21 cellular contexts compared by ENCODE assay signal in the genomic region with DNA sequence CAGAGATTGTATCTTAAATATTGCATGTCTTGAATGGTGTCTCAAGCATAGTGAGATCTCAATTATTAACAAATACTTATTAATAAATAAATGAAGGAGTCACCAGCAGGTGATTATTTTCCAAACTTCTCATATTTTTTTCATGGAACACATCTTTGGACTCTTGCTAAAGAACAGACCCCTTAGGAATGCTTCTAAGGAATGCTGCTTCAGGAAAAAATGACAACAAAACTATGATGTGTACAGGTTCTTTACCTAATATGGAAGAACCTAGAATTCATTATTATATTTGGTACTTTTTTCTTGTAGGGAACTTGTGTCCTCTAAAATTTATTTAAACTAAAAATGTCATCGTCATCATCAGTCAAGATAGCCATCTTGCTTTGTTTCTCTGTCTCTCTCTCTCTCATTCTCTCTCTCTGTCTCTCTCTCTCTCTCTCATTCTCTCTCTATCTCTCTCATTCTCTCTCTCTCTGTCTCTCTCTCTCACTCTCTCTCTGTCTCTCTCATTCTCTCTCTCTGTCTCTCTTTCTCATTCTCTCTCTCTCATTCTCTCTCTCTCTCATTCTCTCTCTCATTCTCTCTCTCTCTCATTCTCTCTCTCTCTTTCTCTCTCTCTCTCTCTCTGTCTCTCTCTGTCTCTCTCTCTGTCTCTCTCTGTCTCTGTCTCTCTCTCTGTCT.
"Had no signal": no experiment of that assay in that cellular context is flagged by ENCODE, and none has a peak within 500 bp of the region (broad histone marks: within the 10 kb centered on the region; RNA-seq: fewer than 3 reads in every experiment).

No MANE protein-coding gene starts in this region.

- H3K27ac ChIP-seq: WERI-Rb-1 had no signal

- H3K27ac Mint-ChIP-seq: activated CD8-positive, alpha-beta T cell treated with anti-CD3 and anti-CD28 coated beads for 36 hours; activated naive CD4-positive, alpha-beta T cell treated with anti-CD3 and anti-CD28 coated beads, Interleukin-2, amount 50 U/mL, for 24 hours; activated T-helper 1 cell treated with anti-CD3 and anti-CD28 coated beads, Interleukin-12 subunit alpha, Interleukin-12 subunit beta, Interleukin-2, Interleukin-4 antibody, amounts not matched to agents 30 ng/mL and 10 ng/mL and 1 ng/mL, durations not matched to agents 14 hours and 24 hours and 36 hours had no signal

- H3K9me3 Mint-ChIP-seq: activated CD8-positive, alpha-beta T cell treated with anti-CD3 and anti-CD28 coated beads for 36 hours; activated naive CD4-positive, alpha-beta T cell treated with anti-CD3 and anti-CD28 coated beads, Interleukin-2, amount 50 U/mL, for 24 hours; activated T-helper 1 cell treated with anti-CD3 and anti-CD28 coated beads, Interleukin-12 subunit alpha, Interleukin-12 subunit beta, Interleukin-2, Interleukin-4 antibody, amounts not matched to agents 30 ng/mL and 10 ng/mL and 1 ng/mL, durations not matched to agents 14 hours and 24 hours and 36 hours had no signal

- H3K4me3 Mint-ChIP-seq: activated CD8-positive, alpha-beta T cell treated with anti-CD3 and anti-CD28 coated beads for 36 hours; activated naive CD4-positive, alpha-beta T cell treated with anti-CD3 and anti-CD28 coated beads, Interleukin-2, amount 50 U/mL, for 24 hours; activated T-helper 1 cell treated with anti-CD3 and anti-CD28 coated beads, Interleukin-12 subunit alpha, Interleukin-12 subunit beta, Interleukin-2, Interleukin-4 antibody, amounts not matched to agents 30 ng/mL and 10 ng/mL and 1 ng/mL, durations not matched to agents 14 hours and 24 hours and 36 hours; brain had no signal

- DNase-seq: activated CD4-positive, alpha-beta T cell treated with anti-CD3 and anti-CD28 coated beads for 4 hours; activated CD8-positive, alpha-beta memory T cell treated with anti-CD3 and anti-CD28 coated beads, Interleukin-2, amount 50 U/mL, for 4 hours; activated CD8-positive, alpha-beta T cell treated with anti-CD3 and anti-CD28 coated beads for 36 hours; activated effector memory CD4-positive, alpha-beta T cell treated with Interleukin-2 at 50 U/mL for 16 hours; activated naive CD4-positive, alpha-beta T cell; amygdala; Kasumi-1; NCI-H1105 treated with DMSO at 0.1 percent for 48 hours; NCI-H146; NCI-H187 treated with DMSO at 0.1 percent for 48 hours; NCI-H2081 treated with DMSO at 0.1 percent for 48 hours; NCI-H2171 treated with DMSO at 0.1 percent for 48 hours; NCI-H226; NCI-H510A; NCI-H82; SIG-M5; T-helper 1 cell; WERI-Rb-1 had no signal

- H3K27me3 Mint-ChIP-seq: activated naive CD4-positive, alpha-beta T cell treated with anti-CD3 and anti-CD28 coated beads, Interleukin-2, amount 50 U/mL, for 24 hours had no signal

- H3K4me1 Mint-ChIP-seq: brain had no signal

- H3K36me3 Mint-ChIP-seq: brain had no signal

- H3K36me3 ChIP-seq: WERI-Rb-1 had no signal

- ATAC-seq: activated CD8-positive, alpha-beta T cell treated with anti-CD3 and anti-CD28 coated beads for 36 hours had no signal
